8 cellular contexts compared by ENCODE assay signal in genomic region chr18:25352629-25353005, GRCh38. TPM values are rescaled to one million over a fixed set of nuclear protein-coding genes. Genes with fewer than 3 reads are reported as not detected.
DNase-seq lines count a peak whose midpoint lies in the region; ATAC-seq and TF ChIP-seq lines count a peak whose summit lies in the region.

No MANE protein-coding gene starts in this region.

- H3K27me3 ChIP-seq in BE2C (peaks cover 38% of the 10 kb centered on the region), neuronal stem cell (ENCODE audit: control insufficient read depth in 3 of 3, insufficient read depth in 3 of 3, low read depth in 1 of 3, low read length in 3 of 3) (no peaks in the 10 kb centered on the region)

- TF ChIP-seq CTCF in BE2C (IDR thresholded peaks at IDR 0.05; ENCODE audit: low read depth, low read length) (no peak), epithelial cell of esophagus (IDR thresholded peaks at IDR 0.05; ENCODE audit: insufficient read depth, low read depth, low read length, missing control alignments) (no peak), lower leg skin (IDR thresholded peaks at IDR 0.05) (no peak), omental fat pad (IDR thresholded peaks at IDR 0.05) (no peak)

- ATAC-seq in omental fat pad (ENCODE audit: low FRiP score): no peak

- H2BK5ac ChIP-seq in neuronal stem cell (ENCODE audit: low read length): no peak overlapping the region

- DNase-seq in BE2C: no peak
- no peak for DNase-seq in Jurkat, Clone E6-1 (ENCODE audit: low read depth, low spot score)
- no peak for DNase-seq in epithelial cell of esophagus (ENCODE audit: low read depth)
- peak; percentile 23 for DNase-seq in neuronal stem cell (ENCODE audit: low spot score)
- no peak for DNase-seq in AG08395 (ENCODE audit: low spot score)
- no peak for DNase-seq in lower leg skin (ENCODE audit: low spot score in 2 of 2)
- DNase-seq in omental fat pad (ENCODE audit: low spot score): no peak
- no peak for DNase-seq in NCI-H2196 treated with DMSO at 0.1 percent for 48 hours (lab: John Stamatoyannopoulos, UW; ENCODE audit: unreplicated experiment)

- H3K4ac ChIP-seq in neuronal stem cell (ENCODE audit: low read length): no peak overlapping the region

- H3K4me3 ChIP-seq in BE2C (ENCODE audit: low read depth, low read length): peak overlapping the region; percentile 14; the same call in 1 of the 2 replicates
- H3K4me3 ChIP-seq in Jurkat, Clone E6-1 (ENCODE audit: low read length): peak overlapping the region; percentile 35
- H3K4me3 ChIP-seq in epithelial cell of esophagus (ENCODE audit: low read length): peak overlapping the region; percentile 18
- peak overlapping the region; percentile 50 to 73 for H3K4me3 ChIP-seq in neuronal stem cell (ENCODE audit: low read length in 2 of 2)
- no peak overlapping the region for H3K4me3 ChIP-seq in lower leg skin (ENCODE audit: low read depth, poor library complexity, severe bottlenecking)

- H2BK15ac ChIP-seq in neuronal stem cell (ENCODE audit: low read length): no peak overlapping the region

- H3K23ac ChIP-seq in neuronal stem cell (ENCODE audit: low read depth, low read length, poor library complexity): no peak overlapping the region

- H2AFZ ChIP-seq in neuronal stem cell (ENCODE audit: low read length): peak overlapping the region; percentile 78

- H2BK12ac ChIP-seq in neuronal stem cell (ENCODE audit: low read length): no peak overlapping the region

- H3K27ac ChIP-seq in neuronal stem cell (replicated peaks; ENCODE audit: low read length): peak overlapping the region; percentile 75

- no peak overlapping the region for H4K91ac ChIP-seq in neuronal stem cell (ENCODE audit: low read depth, low read length, poor library complexity)

- H3K4me1 ChIP-seq in BE2C: no peaks in the 10 kb centered on the region
- peaks cover 2 to 15% of the 10 kb centered on the region in 2 donors for H3K4me1 ChIP-seq in neuronal stem cell (ENCODE audit: control insufficient read depth in 2 of 2, insufficient read depth in 1 of 2, low read depth in 1 of 2, low read length in 2 of 2)

- H3K9me3 ChIP-seq in BE2C (no peaks in the 10 kb centered on the region), neuronal stem cell (replicated peaks in 1 of 2; ENCODE audit: control insufficient read depth in 2 of 2, insufficient read depth in 1 of 2, low read depth in 1 of 2, low read length in 2 of 2) (no peaks in the 10 kb centered on the region)

- intact Hi-C loops in lower leg skin (cut with DNase I; ENCODE audit: low total_unique reads): no loop called here

- H3K79me1 ChIP-seq in neuronal stem cell (ENCODE audit: low read depth, low read length): peaks cover 2% of the 10 kb centered on the region

- no peak overlapping the region for H2BK120ac ChIP-seq in neuronal stem cell (ENCODE audit: low read depth, low read length)

- H3K14ac ChIP-seq in neuronal stem cell (ENCODE audit: low read length): no peak overlapping the region

- H3K36me3 ChIP-seq in BE2C: no peaks in the 10 kb centered on the region
- H3K36me3 ChIP-seq in neuronal stem cell (replicated peaks in 1 of 2; ENCODE audit: control insufficient read depth in 2 of 2, insufficient read depth in 2 of 2, low read length in 2 of 2): no peaks in the 10 kb centered on the region

- whole genome bisulfite sequencing in neuronal stem cell (ENCODE audit: extremely low coverage in 2 of 2, insufficient read length in 2 of 2, insufficient replicate concordance in 1 of 2), 2 donors: no CpG with 5 or more reads among the region's 6 CpGs
- WGBS in lower leg skin, 2 donors: 1% methylated on average over 6 of the region's 6 CpGs

- H2AK5ac ChIP-seq in neuronal stem cell (ENCODE audit: low read depth, low read length): no peak overlapping the region

- H4K8ac ChIP-seq in neuronal stem cell (ENCODE audit: low read depth, low read length): no peak overlapping the region

- no peak overlapping the region for H3K18ac ChIP-seq in neuronal stem cell (ENCODE audit: low read length)

- no peak for TF ChIP-seq POLR2A in lower leg skin (IDR thresholded peaks at IDR 0.05)

- H3K4me2 ChIP-seq in neuronal stem cell (ENCODE audit: insufficient read depth, low read length, poor library complexity, severe bottlenecking): no peak overlapping the region

- H3K9ac ChIP-seq in neuronal stem cell (ENCODE audit: low read depth, low read length, poor library complexity): no peak overlapping the region

RNA-seq across cellular contexts. Expression of gene ZNF521, which starts 0.7 kb away (rescaled TPM):
- not detected for polyA plus RNA-seq in BE2C (2012; ENCODE audit: insufficient read depth, insufficient read length, low read depth)
- polyA plus RNA-seq in Jurkat, Clone E6-1 (2012; ENCODE audit: insufficient read depth, insufficient read length): 47.4 TPM
- 68.4 TPM for polyA plus RNA-seq in neuronal stem cell (2013, experiment 1 of 2)
- 71.0 TPM for polyA plus RNA-seq in neuronal stem cell (2013, experiment 2 of 2)
- total RNA-seq in lower leg skin (10 to 100 TPM in 1 of 4 donors, 1 to 10 TPM in 3; 4.7 to 15.4 (median 7.7) TPM), omental fat pad (10 to 100 TPM; 15.0 to 79.9 (median 28.1) TPM)
